Comparison of ENCODE assay signal across 8 cellular contexts in genomic region chr12:118120579-118121363, GRCh38. TPM values are rescaled to one million over a fixed set of nuclear protein-coding genes. Genes with fewer than 3 reads are reported as not detected.
DNase-seq lines count a peak whose midpoint lies in the region; ATAC-seq and TF ChIP-seq lines count a peak whose summit lies in the region.

No MANE protein-coding gene starts in this region.

- H3K4me2 ChIP-seq in trophoblast cell (ENCODE audit: low read length): no peak overlapping the region

- H2BK5ac ChIP-seq in trophoblast cell (ENCODE audit: low read depth, low read length, poor library complexity): no peak overlapping the region

- intact Hi-C loops in Right ventricle myocardium superior (cut with DNase I): no loop called here
- intact Hi-C loops in aorta (cut with DNase I): no loop called here

- H2AFZ ChIP-seq in trophoblast cell (ENCODE audit: insufficient read depth, low read length, poor library complexity): no peak overlapping the region

- H3K4me1 ChIP-seq in trophoblast cell (ENCODE audit: control insufficient read depth in 1 of 2, insufficient read depth in 2 of 2, low read length in 2 of 2) (no peaks in the 10 kb centered on the region), aorta (ENCODE audit: control insufficient read depth in 1 of 2, insufficient read depth in 2 of 2, low read length in 2 of 2) (no peaks in the 10 kb centered on the region)

- H2BK120ac ChIP-seq in trophoblast cell (ENCODE audit: insufficient read depth, low read length, poor library complexity): no peak overlapping the region

- H3K9me3 ChIP-seq in SK-N-MC (ENCODE audit: low read depth, low read length) (no peaks in the 10 kb centered on the region), trophoblast cell (ENCODE audit: insufficient read depth, low read depth, low read length) (no peaks in the 10 kb centered on the region), aorta (ENCODE audit: control insufficient read depth, low read length) (no peaks in the 10 kb centered on the region)

- ATAC-seq in GM19324 (IDR thresholded peaks at IDR 0.05; ENCODE audit: low FRiP score, unreplicated experiment) (peak; percentile 71), Right ventricle myocardium superior (ENCODE audit: poor library complexity) (peak; percentile 95), aorta (ENCODE audit: low FRiP score) (peak; percentile 80)
- peak; percentile 62 to 86 for ATAC-seq in activated naive CD4-positive, alpha-beta T cell treated with anti-CD3 and anti-CD28 coated beads, Interleukin-2, amount 50 U/mL, for 72 hours

- no peak overlapping the region for H3K4ac ChIP-seq in trophoblast cell (ENCODE audit: low read depth, low read length)

- H3K27ac ChIP-seq in SK-N-MC (0 out of 2 replicates have a peak overlapping the region, but pooled peaks have one; percentile 1), trophoblast cell (ENCODE audit: low read depth, low read length) (no peak overlapping the region), aorta (ENCODE audit: low read depth in 1 of 2, low read length in 2 of 2) (no peak overlapping the region)

- H3K23ac ChIP-seq in trophoblast cell (ENCODE audit: low read length): no peak overlapping the region

- H3K27me3 ChIP-seq in trophoblast cell (ENCODE audit: insufficient read depth, low read length): no peaks in the 10 kb centered on the region
- H3K27me3 ChIP-seq in aorta (ENCODE audit: control insufficient read depth in 1 of 2, insufficient read depth in 2 of 2, low read length in 1 of 2): no peaks in the 10 kb centered on the region

- H4K12ac ChIP-seq in trophoblast cell (ENCODE audit: low read depth, low read length): no peak overlapping the region

- H3K79me2 ChIP-seq in trophoblast cell (ENCODE audit: control insufficient read depth, insufficient read depth, low read length, poor library complexity): no peaks in the 10 kb centered on the region

- H3K18ac ChIP-seq in trophoblast cell (ENCODE audit: low read length): no peak overlapping the region

- no peak overlapping the region for H4K8ac ChIP-seq in trophoblast cell (ENCODE audit: low read depth, low read length)

- H3K9ac ChIP-seq in SK-N-MC (ENCODE audit: insufficient read length) (no peak overlapping the region), trophoblast cell (ENCODE audit: low read length) (no peak overlapping the region)

- H3K79me1 ChIP-seq in trophoblast cell (ENCODE audit: low read length): no peaks in the 10 kb centered on the region

- no peaks in the 10 kb centered on the region for H3K9me3 Mint-ChIP-seq in activated naive CD4-positive, alpha-beta T cell treated with anti-CD3 and anti-CD28 coated beads, Interleukin-2, amount 50 U/mL, for 72 hours

- H3K4me3 ChIP-seq in LNCaP clone FGC (ENCODE audit: low read depth, low read length) (no peak overlapping the region), SK-N-MC (no peak overlapping the region), trophoblast cell (ENCODE audit: low read depth, low read length) (no peak overlapping the region), aorta (ENCODE audit: low read length in 2 of 2) (no peak overlapping the region)

- peak overlapping the region in 1 of 2 donors; percentile 82 for H3K27ac Mint-ChIP-seq in activated naive CD4-positive, alpha-beta T cell treated with anti-CD3 and anti-CD28 coated beads, Interleukin-2, amount 50 U/mL, for 72 hours

- no peak overlapping the region for H2AK5ac ChIP-seq in trophoblast cell (ENCODE audit: low read length)

- H3K36me3 Mint-ChIP-seq in activated naive CD4-positive, alpha-beta T cell treated with anti-CD3 and anti-CD28 coated beads, Interleukin-2, amount 50 U/mL, for 72 hours: no peaks in the 10 kb centered on the region

- H4K91ac ChIP-seq in trophoblast cell (ENCODE audit: low read depth, low read length): no peak overlapping the region

- no peak overlapping the region for H3K14ac ChIP-seq in trophoblast cell (ENCODE audit: low read length)

- no CpG with 5 or more reads among the region's 8 CpGs for WGBS in trophoblast cell (ENCODE audit: extremely low coverage, insufficient coverage, insufficient read length)
- WGBS in aorta, 2 donors: 30 to 31% methylated on average over 8 of the region's 8 CpGs

- no peaks in the 10 kb centered on the region for H3K36me3 ChIP-seq in SK-N-MC (ENCODE audit: insufficient read depth, low read length)
- H3K36me3 ChIP-seq in trophoblast cell (ENCODE audit: control insufficient read depth in 1 of 2, insufficient read depth in 2 of 2, low read length in 2 of 2): no peaks in the 10 kb centered on the region
- no peaks in the 10 kb centered on the region for H3K36me3 ChIP-seq in aorta (ENCODE audit: control insufficient read depth in 1 of 2, insufficient read depth in 2 of 2, low read length in 1 of 2)

- DNase-seq in AML-193 (lab: John Stamatoyannopoulos, UW) (peak; percentile 31 to 33), LNCaP clone FGC (ENCODE audit: low read depth) (no peak), SK-N-MC (ENCODE audit: low read depth, low spot score) (no peak), Right ventricle myocardium superior (peak; percentile 85), trophoblast cell (peak; percentile 51 to 77), aorta (peak; percentile 75 to 89)
- DNase-seq in activated naive CD4-positive, alpha-beta T cell treated with anti-CD3 and anti-CD28 coated beads, Interleukin-2, amount 50 U/mL, for 72 hours (ENCODE audit: low spot score in 2 of 2): peak; percentile 56 to 64

- peak; percentile 44 for TF ChIP-seq CTCF in LNCaP clone FGC (IDR thresholded peaks at IDR 0.05; ENCODE audit: control insufficient read depth, extremely low read depth, insufficient read depth)

- H2BK12ac ChIP-seq in trophoblast cell (ENCODE audit: low read length): no peak overlapping the region

RNA-seq across cellular contexts. Expression of gene PEBP1, which starts 15.2 kb away (rescaled TPM):
- 100 to 1,000 TPM in 1 of 2 donors, 10 to 100 TPM in 1; 89.2 to 140 TPM for total RNA-seq in activated naive CD4-positive, alpha-beta T cell treated with anti-CD3 and anti-CD28 coated beads, Interleukin-2, amount 50 U/mL, for 72 hours
- total RNA-seq in Right ventricle myocardium superior (498 TPM), aorta (100 to 1,000 TPM; 122 to 155 TPM)
- 159 and 166 TPM in 2 replicates for polyA plus RNA-seq in trophoblast cell (2013)
- polyA plus RNA-seq in aorta: 100 to 1,000 TPM; 274 to 532 TPM

RNA-seq across cellular contexts. Expression of gene VSIG10, which starts 17.0 kb away (rescaled TPM):
- total RNA-seq in activated naive CD4-positive, alpha-beta T cell treated with anti-CD3 and anti-CD28 coated beads, Interleukin-2, amount 50 U/mL, for 72 hours: 1 to 10 TPM; 2.6 to 6.3 TPM
- total RNA-seq in Right ventricle myocardium superior (12.0 TPM), aorta (10 to 100 TPM; 10.5 to 20.6 TPM)
- 8.7 and 9.9 TPM in 2 replicates for polyA plus RNA-seq in trophoblast cell (2013)
- polyA plus RNA-seq in aorta: 10 to 100 TPM in 1 of 2 donors, 1 to 10 TPM in 1; 7.3 to 21.7 TPM

RNA-seq across cellular contexts. Expression of gene WSB2, which starts 59.8 kb away (rescaled TPM):
- 10 to 100 TPM; 39.7 to 61.6 TPM for total RNA-seq in activated naive CD4-positive, alpha-beta T cell treated with anti-CD3 and anti-CD28 coated beads, Interleukin-2, amount 50 U/mL, for 72 hours
- total RNA-seq in Right ventricle myocardium superior (98.1 TPM), aorta (10 to 100 TPM; 61.2 to 97.3 TPM)
- 52.8 and 53.8 TPM in 2 replicates for polyA plus RNA-seq in trophoblast cell (2013)
- polyA plus RNA-seq in aorta: 10 to 100 TPM; 41.1 to 77.4 TPM

Comparison
In these comparisons a context has a peak if more than half of its experiments do, and no peak if none do; other contexts are left out.
1. DNase-seq: peak in AML-193 (2 of 2), activated naive CD4-positive, alpha-beta T cell treated with anti-CD3 and anti-CD28 coated beads, Interleukin-2, amount 50 U/mL, for 72 hours (2 of 2), Right ventricle myocardium superior (single experiment), trophoblast cell (2 of 2) and aorta (2 of 2); none in LNCaP clone FGC (single experiment) and SK-N-MC (single experiment).
2. Peak in every context shown above with its lines, with median percentiles within 50 percentile points of each other: ATAC-seq.